In the genomic region with DNA sequence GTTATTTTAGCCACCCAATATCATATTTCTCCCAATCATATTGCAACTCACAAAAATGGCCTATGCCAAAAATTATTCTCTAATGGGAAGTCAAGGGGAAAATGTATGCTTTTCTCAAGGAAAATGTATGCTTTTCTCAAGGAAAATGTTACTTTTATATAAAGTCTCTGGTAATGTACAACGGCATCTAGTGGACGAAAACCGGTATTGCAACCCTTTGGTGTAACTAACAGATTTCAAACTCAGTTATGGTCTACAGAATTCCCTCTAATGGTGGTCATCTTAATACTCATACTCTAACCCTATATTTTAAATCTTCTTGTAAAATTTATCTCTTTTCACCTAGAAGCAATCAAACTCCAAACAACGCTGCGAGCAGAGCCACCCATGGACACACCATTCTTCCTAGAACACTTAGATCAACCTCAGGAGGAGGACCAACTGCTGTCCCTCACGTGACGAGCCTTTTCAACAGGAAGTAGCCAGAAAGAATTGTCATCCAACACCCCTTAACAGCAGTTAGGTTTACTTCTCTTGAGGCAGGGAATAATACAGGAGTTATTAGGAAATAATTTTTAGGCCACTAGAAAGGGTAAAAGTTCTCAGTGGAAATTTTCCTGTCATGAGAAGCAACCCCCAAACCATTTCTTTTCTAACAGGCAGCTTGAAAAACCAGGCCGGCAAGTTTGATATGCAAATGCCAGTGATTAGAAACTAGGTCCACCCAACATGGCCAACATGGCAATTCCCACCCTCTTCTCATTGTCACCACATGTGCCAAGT, we compare ENCODE assay signal across 8 cellular contexts. TPM values are rescaled to one million over a fixed set of nuclear protein-coding genes. Genes with fewer than 3 reads are reported as not detected.
A peak's percentile ranks its signal among the peaks of the same experiment; 100 is the strongest.
DNase-seq lines count a peak whose midpoint lies in the region; ATAC-seq and TF ChIP-seq lines count a peak whose summit lies in the region.

No MANE protein-coding gene starts in this region.

- TF ChIP-seq CTCF in GM20000 (IDR thresholded peaks at IDR 0.05; ENCODE audit: extremely low read depth, missing control alignments) (peak; percentile 55), endodermal cell (conservative IDR thresholded peaks at IDR 0.05) (peak; percentile 100), natural killer cell (IDR thresholded peaks at IDR 0.05) (peak; percentile 98)

- H3K36me3 ChIP-seq in endodermal cell (ENCODE audit: control insufficient read depth, insufficient read depth, low read length), result no peaks in the 10 kb centered on the region

- H3K9me3 ChIP-seq in endodermal cell (ENCODE audit: control insufficient read depth, low read length), result no peaks in the 10 kb centered on the region

- H3K9me3 Mint-ChIP-seq in endodermal cell (peaks cover 5% of the 10 kb centered on the region), natural killer cell (no peaks in the 10 kb centered on the region)

- WGBS in endodermal cell (ENCODE audit: insufficient coverage in 1 of 2, insufficient read length in 1 of 2), 2 experiments, result 44% methylated on average over 8 of the region's 8 CpGs

- intact Hi-C loops in natural killer cell (cut with micrococcal nuclease), result no loop called here

- H3K4me1 Mint-ChIP-seq in endodermal cell (peaks cover 36% of the 10 kb centered on the region), natural killer cell (peaks cover 5 to 7% of the 10 kb centered on the region in 2 donors)

- H3K36me3 Mint-ChIP-seq in endodermal cell (ENCODE audit: low read depth) (peaks cover 3% of the 10 kb centered on the region), natural killer cell (no peaks in the 10 kb centered on the region)

- H3K4me3 Mint-ChIP-seq in endodermal cell (no peak overlapping the region), natural killer cell (no peak overlapping the region)

- H3K27me3 ChIP-seq in endodermal cell (ENCODE audit: control insufficient read depth, insufficient read depth, low read length, poor library complexity, severe bottlenecking), result no peaks in the 10 kb centered on the region

- H3K27ac ChIP-seq in endodermal cell (ENCODE audit: low read depth, low read length), result no peak overlapping the region

- H3K4me1 ChIP-seq in endodermal cell (ENCODE audit: control insufficient read depth, insufficient read depth, low read length), result peaks cover 17% of the 10 kb centered on the region

- no peak overlapping the region for H3K9ac ChIP-seq in endodermal cell (ENCODE audit: extremely low read depth, low read length, poor library complexity, severe bottlenecking)

- ATAC-seq in natural killer cell (peak in 2 of 3 donors; percentile 48), GM18867 (IDR thresholded peaks at IDR 0.05; ENCODE audit: unreplicated experiment) (no peak), HG03460 (IDR thresholded peaks at IDR 0.05; ENCODE audit: unreplicated experiment) (no peak)

- no peak overlapping the region for H3K27ac Mint-ChIP-seq in endodermal cell
- H3K27ac Mint-ChIP-seq in natural killer cell, result no peak overlapping the region

- no peak overlapping the region for H3K4me3 ChIP-seq in endodermal cell (ENCODE audit: low read length)

- no peaks in the 10 kb centered on the region for H3K27me3 Mint-ChIP-seq in endodermal cell (ENCODE audit: insufficient read depth)
- H3K27me3 Mint-ChIP-seq in natural killer cell (ENCODE audit: low read depth in 2 of 2), result no peaks in the 10 kb centered on the region

- peak; percentile 51 for DNase-seq in DMS 273 (lab: John Stamatoyannopoulos, UW; ENCODE audit: unreplicated experiment)
- no peak for DNase-seq in DMS 273 treated with DMSO at 0.1 percent for 48 hours (lab: John Stamatoyannopoulos, UW)
- DNase-seq in GM20000 (ENCODE audit: low spot score), result peak; percentile 65
- DNase-seq in RKO (ENCODE audit: low spot score), result peak; percentile 52
- peak; percentile 70 for DNase-seq in endodermal cell
- no peak for DNase-seq in natural killer cell

RNA-seq across cellular contexts. Expression of a gene that starts 20.1 kb away (rescaled TPM):
- total RNA-seq in endodermal cell, result not detected
- polyA plus RNA-seq in endodermal cell (2013, experiment 1 of 2), result not detected
- not detected for polyA plus RNA-seq in endodermal cell (2013, experiment 2 of 2)
- total RNA-seq in natural killer cell, result not detected

RNA-seq across cellular contexts. Expression of a gene that starts 50.0 kb away (rescaled TPM):
- total RNA-seq in endodermal cell (10 to 100 TPM in 1 of 2 donors, 1 to 10 TPM in 1; 1.3 to 60.7 TPM), natural killer cell (not detected)
- polyA plus RNA-seq in endodermal cell (2013, experiment 1 of 2), result 12.2 TPM
- 14.2 TPM for polyA plus RNA-seq in endodermal cell (2013, experiment 2 of 2)

Comparison
In these comparisons a context has a peak if more than half of its experiments do, and no peak if none do; other contexts are left out.
1. DNase-seq: peak in DMS 273 (single experiment), GM20000 (single experiment), RKO (single experiment) and endodermal cell (single experiment); none in DMS 273 treated with DMSO at 0.1 percent for 48 hours (single experiment) and natural killer cell (single experiment).
2. ATAC-seq: peak in natural killer cell (2 of 3); none in GM18867 (single experiment) and HG03460 (single experiment).
3. Peak in every context shown above with its lines, with median percentiles within 50 percentile points of each other: CTCF ChIP-seq.